Comparison of ENCODE assay signal across 10 cellular contexts in genomic region chr12:119020377-119021360, GRCh38. TPM values are rescaled to one million over a fixed set of nuclear protein-coding genes. Genes with fewer than 3 reads are reported as not detected.
DNase-seq lines count a peak whose midpoint lies in the region; ATAC-seq and TF ChIP-seq lines count a peak whose summit lies in the region.
"Had no signal": no experiment of that assay in that cellular context is flagged by ENCODE, and none has a peak within 500 bp of the region (broad histone marks: within the 10 kb centered on the region; RNA-seq: fewer than 3 reads in every experiment).

No MANE protein-coding gene starts in this region.

- no peak overlapping the region for H3K27ac Mint-ChIP-seq in activated CD4-positive, alpha-beta memory T cell treated with anti-CD3 and anti-CD28 coated beads, Interleukin-2, amount 10 ng/mL, durations not matched to agents 7 days and 5 days

- no peak for TF ChIP-seq POLR2A in Peyer's patch (IDR thresholded peaks at IDR 0.05)

- TF ChIP-seq CTCF in mucosa of descending colon (IDR thresholded peaks at IDR 0.05) (no peak), Peyer's patch (IDR thresholded peaks at IDR 0.05) (peak in 1 of 6 experiments; percentile 10)

- H3K27me3 Mint-ChIP-seq in activated CD4-positive, alpha-beta memory T cell treated with anti-CD3 and anti-CD28 coated beads, Interleukin-2, amount 10 ng/mL, durations not matched to agents 7 days and 5 days: no peaks in the 10 kb centered on the region

- POLR2A ChIA-PET in activated CD4-positive, alpha-beta memory T cell treated with anti-CD3 and anti-CD28 coated beads, Interleukin-2, amount 10 ng/mL, durations not matched to agents 7 days and 5 days (lab: Charles Lee): no interaction called here

- H3K27me3 ChIP-seq in Peyer's patch: no peaks in the 10 kb centered on the region

- no peak overlapping the region for H3K27ac ChIP-seq in Peyer's patch

- H3K36me3 ChIP-seq in mucosa of descending colon (ENCODE audit: low read depth) (no peaks in the 10 kb centered on the region), Peyer's patch (no peaks in the 10 kb centered on the region)

- no peaks in the 10 kb centered on the region for H3K36me3 Mint-ChIP-seq in activated CD4-positive, alpha-beta memory T cell treated with anti-CD3 and anti-CD28 coated beads, Interleukin-2, amount 10 ng/mL, durations not matched to agents 7 days and 5 days (ENCODE audit: low read depth)

- DNase-seq in NCI-H146 (lab: John Stamatoyannopoulos, UW) (peak; percentile 6), NCI-H146 treated with DMSO at 0.1 percent for 48 hours (lab: John Stamatoyannopoulos, UW; ENCODE audit: unreplicated experiment) (no peak), HT1080 (ENCODE audit: low read depth) (peak; percentile 22), mucosa of descending colon (peak in 2 of 3 donors; percentile 41 to 46), Peyer's patch (no peak)
- peak; percentile 16 for DNase-seq in activated CD4-positive, alpha-beta memory T cell treated with anti-CD3 and anti-CD28 coated beads, Interleukin-2, amount 10 ng/mL, durations not matched to agents 7 days and 5 days

- H3K4me3 ChIP-seq in mucosa of descending colon (no peak overlapping the region), Peyer's patch (no peak overlapping the region)

- ATAC-seq in mucosa of descending colon (peak; percentile 49), HG02981 (IDR thresholded peaks at IDR 0.05; ENCODE audit: unreplicated experiment) (no peak), GM19395 (IDR thresholded peaks at IDR 0.05; ENCODE audit: unreplicated experiment) (no peak)

- intact Hi-C loops in mucosa of descending colon (cut with DNase I, micrococcal nuclease): no loop called here

- CTCF ChIA-PET in activated CD4-positive, alpha-beta memory T cell treated with anti-CD3 and anti-CD28 coated beads, Interleukin-2, amount 10 ng/mL, durations not matched to agents 7 days and 5 days (lab: Charles Lee): no interaction called here

- peaks cover 2% of the 10 kb centered on the region for H3K9me3 Mint-ChIP-seq in activated CD4-positive, alpha-beta memory T cell treated with anti-CD3 and anti-CD28 coated beads, Interleukin-2, amount 10 ng/mL, durations not matched to agents 7 days and 5 days

- H3K4me1 ChIP-seq in mucosa of descending colon (ENCODE audit: low read depth) (no peaks in the 10 kb centered on the region), Peyer's patch (no peaks in the 10 kb centered on the region)

- no peak overlapping the region for H3K4me3 Mint-ChIP-seq in activated CD4-positive, alpha-beta memory T cell treated with anti-CD3 and anti-CD28 coated beads, Interleukin-2, amount 10 ng/mL, durations not matched to agents 7 days and 5 days

- no peaks in the 10 kb centered on the region for H3K9me3 ChIP-seq in mucosa of descending colon
- no peaks in the 10 kb centered on the region for H3K9me3 ChIP-seq in Peyer's patch

- no peaks in the 10 kb centered on the region for H3K4me1 Mint-ChIP-seq in activated CD4-positive, alpha-beta memory T cell treated with anti-CD3 and anti-CD28 coated beads, Interleukin-2, amount 10 ng/mL, durations not matched to agents 7 days and 5 days

RNA-seq across cellular contexts. Expression of gene SRRM4, which starts 39.3 kb away (rescaled TPM):
- total RNA-seq in HT1080 (2014; rRNA removed; shearing (Covaris generic)): not detected in 2 replicates
- polyA plus RNA-seq in HT1080 (2015; cell fraction: cytosol; rRNA removed): not detected in 2 replicates
- polyA plus RNA-seq in HT1080 (2015; cell fraction: nucleus; rRNA removed): 0.01 and 0.02 TPM in 2 replicates
- not detected for total RNA-seq in activated CD4-positive, alpha-beta memory T cell treated with anti-CD3 and anti-CD28 coated beads, Interleukin-2, amount 10 ng/mL, durations not matched to agents 7 days and 5 days
- total RNA-seq in mucosa of descending colon (under 1 TPM in 1 of 3 donors, not detected in 2; 0.32 TPM), Peyer's patch (not detected)
- total RNA-seq: activated CD8-positive, alpha-beta memory T cell treated with anti-CD3 and anti-CD28 coated beads for 36 hours had no signal
- polyA plus RNA-seq: AG04450 had no signal

Comparison
In these comparisons a context has a peak if more than half of its experiments do, and no peak if none do; other contexts are left out.
1. DNase-seq: peak in NCI-H146 (single experiment), HT1080 (single experiment), activated CD4-positive, alpha-beta memory T cell treated with anti-CD3 and anti-CD28 coated beads, Interleukin-2, amount 10 ng/mL, durations not matched to agents 7 days and 5 days (single experiment) and mucosa of descending colon (2 of 3); none in NCI-H146 treated with DMSO at 0.1 percent for 48 hours (single experiment) and Peyer's patch (0 of 3).